In the genomic region with DNA sequence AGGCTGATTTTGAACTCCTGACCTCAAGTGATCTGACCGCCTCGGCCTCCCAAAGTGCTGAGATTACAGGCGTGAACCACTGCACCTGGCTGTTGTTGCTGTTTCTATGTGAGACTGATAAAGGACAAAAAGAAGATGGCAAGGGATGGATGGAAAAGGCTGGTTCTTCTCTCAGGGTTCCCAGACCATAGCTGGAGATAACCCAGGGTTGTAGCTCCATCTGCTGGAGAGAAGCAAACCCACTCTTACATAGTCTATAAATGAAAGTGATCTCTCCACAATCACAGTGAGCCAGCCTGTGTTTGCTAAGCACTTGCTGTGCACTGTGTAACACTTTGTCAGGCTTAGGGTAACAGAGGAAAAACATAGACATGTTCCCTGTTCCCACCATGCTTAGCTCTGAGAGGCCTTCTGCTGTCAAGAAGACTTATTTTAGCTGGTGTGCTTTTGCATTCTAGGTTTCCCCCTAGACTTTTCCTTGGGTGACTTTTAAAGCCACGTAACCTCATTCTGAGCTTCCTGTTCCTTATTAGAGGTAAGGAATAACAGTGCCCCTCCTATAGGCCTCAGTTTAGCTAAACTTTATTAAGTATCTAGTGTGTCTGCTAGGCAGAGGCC, we compare ENCODE assay signal across 8 cellular contexts. TPM values are rescaled to one million over a fixed set of nuclear protein-coding genes. Genes with fewer than 3 reads are reported as not detected.
DNase-seq lines count a peak whose midpoint lies in the region; ATAC-seq and TF ChIP-seq lines count a peak whose summit lies in the region.

No MANE protein-coding gene starts in this region.

- TF ChIP-seq CTCF in Calu3 (IDR thresholded peaks at IDR 0.05; ENCODE audit: unreplicated experiment), result peak; percentile 40

- peaks cover 60% of the 10 kb centered on the region for H3K4me1 Mint-ChIP-seq in Calu3 (ENCODE audit: low read depth, unreplicated experiment)
- peaks cover 9 to 48% (median 17%) of the 10 kb centered on the region in 4 donors for H3K4me1 Mint-ChIP-seq in naive thymus-derived CD8-positive, alpha-beta T cell

- BruUV-seq in Calu3 (replicated peaks; lab: Mats Ljungman, UMichigan), result no TSS peak

- no peaks in the 10 kb centered on the region for H3K9me3 Mint-ChIP-seq in Calu3 (ENCODE audit: low read depth, unreplicated experiment)
- no peaks in the 10 kb centered on the region for H3K9me3 Mint-ChIP-seq in naive thymus-derived CD8-positive, alpha-beta T cell

- H3K27ac Mint-ChIP-seq in Calu3 (ENCODE audit: unreplicated experiment), result no peak overlapping the region
- H3K27ac Mint-ChIP-seq in naive thymus-derived CD8-positive, alpha-beta T cell, result peak overlapping the region in 4 of 10 donors; percentile 16 to 82 (median 42)

- no peaks in the 10 kb centered on the region for H3K27me3 Mint-ChIP-seq in Calu3 (ENCODE audit: unreplicated experiment)
- H3K27me3 Mint-ChIP-seq in naive thymus-derived CD8-positive, alpha-beta T cell, result no peaks in the 10 kb centered on the region

- ATAC-seq in GM19463 (IDR thresholded peaks at IDR 0.05; ENCODE audit: unreplicated experiment), result peak; percentile 67
- peak; percentile 70 for ATAC-seq in HG03565 (IDR thresholded peaks at IDR 0.05; ENCODE audit: unreplicated experiment)
- ATAC-seq in esophagus mucosa, result peak; percentile 88
- peak; percentile 84 to 87 for ATAC-seq in naive thymus-derived CD8-positive, alpha-beta T cell

- CTCF ChIA-PET in Calu3 (lab: Charles Lee), result interaction anchor here (0.6 to 1.7 kb wide), 12 partner anchors 9 to 369 kb away, joined by 3 to 12 read pairs (median 4); no protein-coding TSS in a partner anchor

- DNase-seq in Calu3 (peak; percentile 64), NCI-H82 treated with DMSO at 0.1 percent for 48 hours (lab: John Stamatoyannopoulos, UW; ENCODE audit: unreplicated experiment) (peak; percentile 27), superior temporal gyrus (ENCODE audit: extremely low spot score) (peak; percentile 94)
- DNase-seq in activated CD8-positive, alpha-beta memory T cell treated with anti-CD3 and anti-CD28 coated beads, Interleukin-2, amount 50 U/mL, for 1 hour (ENCODE audit: extremely low read depth), result peak; percentile 13
- DNase-seq in naive thymus-derived CD8-positive, alpha-beta T cell, result peak; percentile 9 to 71 (median 50)

- POLR2A ChIA-PET in naive thymus-derived CD8-positive, alpha-beta T cell (lab: Charles Lee), result no interaction called here

- intact Hi-C loops in Calu3 (cut with micrococcal nuclease; ENCODE audit: unreplicated experiment), result loop anchor here (1.0 to 5.0 kb wide), 5 partner anchors 47 to 367 kb away; no protein-coding TSS in a partner anchor

- no peaks in the 10 kb centered on the region for H3K36me3 Mint-ChIP-seq in Calu3 (ENCODE audit: insufficient read depth, unreplicated experiment)
- no peaks in the 10 kb centered on the region for H3K36me3 Mint-ChIP-seq in naive thymus-derived CD8-positive, alpha-beta T cell

- no peak overlapping the region for H3K4me3 Mint-ChIP-seq in Calu3 (ENCODE audit: low read depth, unreplicated experiment)
- H3K4me3 Mint-ChIP-seq in naive thymus-derived CD8-positive, alpha-beta T cell, result peak overlapping the region in 1 of 10 donors; percentile 54

RNA-seq across cellular contexts. Expression of gene LIMS1, which starts 49.7 kb away (rescaled TPM):
- 40.1 and 51.5 TPM in 2 replicates for total RNA-seq in Calu3 (2022)
- total RNA-seq in esophagus mucosa, result 29.1 TPM
- 10 to 100 TPM; 20.9 to 22.2 TPM for total RNA-seq in naive thymus-derived CD8-positive, alpha-beta T cell
- polyA plus RNA-seq in naive thymus-derived CD8-positive, alpha-beta T cell, result 10 to 100 TPM; 21.8 to 25.9 (median 21.9) TPM

Comparison
In these comparisons a context has a peak if more than half of its experiments do, and no peak if none do; other contexts are left out.
1. Peak in every context shown above with its lines: DNase-seq and ATAC-seq.
2. DNase-seq: peak in every context shown above with its lines; median percentile 94 in superior temporal gyrus; 64 in Calu3; 50 in naive thymus-derived CD8-positive, alpha-beta T cell; 27 in NCI-H82 treated with DMSO at 0.1 percent for 48 hours; 13 in activated CD8-positive, alpha-beta memory T cell treated with anti-CD3 and anti-CD28 coated beads, Interleukin-2, amount 50 U/mL, for 1 hour.